ENCODE assay signal across 19 cellular contexts in genomic region chr2:230921806-230922595, GRCh38. TPM values are rescaled to one million over a fixed set of nuclear protein-coding genes. Genes with fewer than 3 reads are reported as not detected.
DNase-seq lines count a peak whose midpoint lies in the region; ATAC-seq and TF ChIP-seq lines count a peak whose summit lies in the region.
"Had no signal": no experiment of that assay in that cellular context is flagged by ENCODE, and none has a peak within 500 bp of the region (broad histone marks: within the 10 kb centered on the region; RNA-seq: fewer than 3 reads in every experiment).

No MANE protein-coding gene starts in this region.

- peak overlapping the region in 6 of 8 donors; percentile 6 to 60 (median 30) for H3K4me3 Mint-ChIP-seq in CD4-positive, alpha-beta memory T cell
- H3K4me3 Mint-ChIP-seq: neural crest cell had no signal

- peaks cover 25 to 53% (median 38%) of the 10 kb centered on the region in 4 donors for H3K4me1 Mint-ChIP-seq in CD4-positive, alpha-beta memory T cell

- intact Hi-C loops in CD4-positive, alpha-beta memory T cell (cut with micrococcal nuclease) = no loop called here

- H3K9me3 ChIP-seq in CD4-positive, alpha-beta memory T cell (ENCODE audit: control insufficient read depth in 1 of 2, low read length in 2 of 2) = no peaks in the 10 kb centered on the region
- H3K9me3 ChIP-seq in SK-N-SH = no peaks in the 10 kb centered on the region
- H3K9me3 ChIP-seq: BE2C, gastroesophageal sphincter, upper lobe of left lung had no signal

- CTCF ChIA-PET in CD4-positive, alpha-beta memory T cell (lab: Charles Lee; ENCODE audit: partially characterized antibody) = interaction anchor here (1.3 to 2.1 kb wide), 2 partner anchors 65 to 98 kb away, joined by 3 to 10 read pairs; no protein-coding TSS in a partner anchor
- CTCF ChIA-PET in SK-N-SH (lab: Yijun Ruan, JAX) = interaction anchor here (1.1 to 1.4 kb wide), 3 partner anchors 10 to 98 kb away, joined by 3 to 6 read pairs (median 3); no protein-coding TSS in a partner anchor

- peak overlapping the region in 2 of 7 donors; percentile 14 to 48 for H3K27ac Mint-ChIP-seq in CD4-positive, alpha-beta memory T cell

- no peaks in the 10 kb centered on the region for H3F3A ChIP-seq in SK-N-SH (replicated peaks; ENCODE audit: insufficient read depth)

- TF ChIP-seq EP300 in SK-N-SH (IDR thresholded peaks at IDR 0.05; ENCODE audit: borderline replicate concordance in 1 of 2, low read depth in 1 of 2, low read length in 1 of 2) = no peak

- DNase-seq in CD4-positive, alpha-beta memory T cell = no peak
- DNase-seq in activated CD8-positive, alpha-beta memory T cell treated with anti-CD3 and anti-CD28 coated beads, Interleukin-2, amount 50 U/mL, for 48 hours = peak; percentile 50
- DNase-seq in omental fat pad (ENCODE audit: low spot score) (peak; percentile 14), globus pallidus (ENCODE audit: low spot score) (no peak), NCI-H345 treated with DMSO at 0.1 percent for 48 hours (lab: John Stamatoyannopoulos, UW; ENCODE audit: unreplicated experiment) (no peak), SK-N-SH (no peak)
- DNase-seq: BE2C, DMS53, HCEC 1CT, mammary epithelial cell, NCI-H2171 treated with DMSO at 0.1 percent for 48 hours, upper lobe of left lung had no signal

- H3K4me1 ChIP-seq in CD4-positive, alpha-beta memory T cell (ENCODE audit: insufficient read depth, low read length) = peaks cover 24% of the 10 kb centered on the region
- no peaks in the 10 kb centered on the region for H3K4me1 ChIP-seq in SK-N-SH (ENCODE audit: control insufficient read depth in 1 of 2, insufficient read depth in 2 of 2, low read depth in 1 of 2, low read length in 1 of 2)
- H3K4me1 ChIP-seq: BE2C, gastroesophageal sphincter had no signal

- no peaks in the 10 kb centered on the region for H3K9me2 ChIP-seq in SK-N-SH

- H3K27me3 Mint-ChIP-seq in CD4-positive, alpha-beta memory T cell = peaks cover 2% of the 10 kb centered on the region in 2 donors

- ATAC-seq in omental fat pad (ENCODE audit: low FRiP score) = no peak
- ATAC-seq: gastroesophageal sphincter, Right ventricle myocardium inferior had no signal

- H3K79me2 ChIP-seq in SK-N-SH (ENCODE audit: insufficient read depth) = no peaks in the 10 kb centered on the region

- no peak overlapping the region for H3K9ac ChIP-seq in SK-N-SH

- H3K27ac ChIP-seq in CD4-positive, alpha-beta memory T cell (ENCODE audit: low read depth, low read length) = no peak overlapping the region
- H3K27ac ChIP-seq in SK-N-SH (ENCODE audit: low read depth in 2 of 2, low read length in 1 of 2) = no peak overlapping the region
- H3K27ac ChIP-seq: epithelial cell of prostate, gastroesophageal sphincter, upper lobe of left lung had no signal

- H3K9me3 Mint-ChIP-seq in CD4-positive, alpha-beta memory T cell = no peaks in the 10 kb centered on the region
- H3K9me3 Mint-ChIP-seq: IgD-negative memory B cell, neural crest cell had no signal

- H3K36me3 Mint-ChIP-seq in CD4-positive, alpha-beta memory T cell = no peaks in the 10 kb centered on the region
- H3K36me3 Mint-ChIP-seq: IgD-negative memory B cell had no signal

- H3K27me3 ChIP-seq in CD4-positive, alpha-beta memory T cell (ENCODE audit: insufficient read depth, low read length) = no peaks in the 10 kb centered on the region
- peaks cover 4% of the 10 kb centered on the region; the same call in 1 of the 2 replicates for H3K27me3 ChIP-seq in SK-N-SH (ENCODE audit: insufficient read depth)
- H3K27me3 ChIP-seq: upper lobe of left lung had no signal

- no peak for TF ChIP-seq RAD21 in SK-N-SH (IDR thresholded peaks at IDR 0.05; ENCODE audit: low read length)

- no peaks in the 10 kb centered on the region for H3K36me3 ChIP-seq in CD4-positive, alpha-beta memory T cell (ENCODE audit: insufficient read depth, low read length)
- no peaks in the 10 kb centered on the region for H3K36me3 ChIP-seq in SK-N-SH (replicated peaks in 1 of 2; ENCODE audit: control insufficient read depth in 1 of 2, insufficient read depth in 2 of 2, low read length in 1 of 2)
- H3K36me3 ChIP-seq: BE2C, gastroesophageal sphincter, upper lobe of left lung had no signal

- POLR2A ChIA-PET in CD4-positive, alpha-beta memory T cell (lab: Charles Lee; ENCODE audit: partially characterized antibody) = no interaction called here
- POLR2A ChIA-PET in SK-N-SH (lab: Yijun Ruan, JAX) = interaction anchor here (0.6 kb wide), 1 partner anchor 28 kb away, joined by 3 read pairs; no protein-coding TSS in a partner anchor

- 53% methylated on average over 11 of the region's 11 CpGs for WGBS in SK-N-SH (ENCODE audit: low lambda C conversion rate)

- H3K4me2 ChIP-seq in SK-N-SH = no peak overlapping the region

- peak; percentile 19 for TF ChIP-seq POLR2A in GM15510 (IDR thresholded peaks at IDR 0.05; ENCODE audit: borderline replicate concordance, extremely low read depth, insufficient read length)

- TF ChIP-seq CTCF in omental fat pad (IDR thresholded peaks at IDR 0.05) (no peak), SK-N-SH (IDR thresholded peaks at IDR 0.05) (no peak)

- no peaks in the 10 kb centered on the region for H4K20me1 ChIP-seq in SK-N-SH (ENCODE audit: insufficient read depth)

- no peak overlapping the region for H2AFZ ChIP-seq in SK-N-SH (ENCODE audit: low read depth)

- H3K4me3 ChIP-seq in CD4-positive, alpha-beta memory T cell (ENCODE audit: low read length in 2 of 2) = no peak overlapping the region
- no peak overlapping the region for H3K4me3 ChIP-seq in SK-N-SH (ENCODE audit: low read depth in 2 of 2, low read length in 1 of 2)
- H3K4me3 ChIP-seq: gastroesophageal sphincter, upper lobe of left lung had no signal

TF ChIP-seq in SK-N-SH, 30 proteins besides CTCF, POLR2A, EP300 and RAD21:
- TF ChIP-seq RXRA (IDR thresholded peaks at IDR 0.05; ENCODE audit: borderline replicate concordance, low read depth) (no peak), CHD2 (IDR thresholded peaks at IDR 0.05; ENCODE audit: low read length, partially characterized antibody) (no peak)
- TF ChIP-seq, protein P1, sequence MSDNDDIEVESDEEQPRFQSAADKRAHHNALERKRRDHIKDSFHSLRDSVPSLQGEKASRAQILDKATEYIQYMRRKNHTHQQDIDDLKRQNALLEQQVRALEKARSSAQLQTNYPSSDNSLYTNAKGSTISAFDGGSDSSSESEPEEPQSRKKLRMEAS (IDR thresholded peaks at IDR 0.05; ENCODE audit: low read depth) = no peak
TF ChIP-seq in SK-N-SH: peak in this region for 0.

RNA-seq across cellular contexts. Expression of gene GPR55, which starts 3.0 kb away (rescaled TPM):
- total RNA-seq in CD4-positive, alpha-beta memory T cell = 1 to 10 TPM; 8.1 to 8.3 TPM
- polyA plus RNA-seq in CD4-positive, alpha-beta memory T cell = 1 to 10 TPM in 1 of 2 donors, not detected in 1; 2.4 TPM
- total RNA-seq in omental fat pad = under 1 TPM in 2 of 4 donors, not detected in 2; 0.12 to 0.19 TPM
- polyA plus RNA-seq in SK-N-SH (2012; rRNA removed) = not detected in 2 replicates
- not detected in 2 replicates for polyA plus RNA-seq in SK-N-SH (2012; cell fraction: cytosol; rRNA removed)
- 0.02 and 0.04 TPM in 2 replicates for polyA plus RNA-seq in SK-N-SH (2012; cell fraction: nucleus; rRNA removed)
- total RNA-seq: chondrocyte, mammary epithelial cell, neural crest cell, Right ventricle myocardium inferior had no signal
- polyA plus RNA-seq: mammary epithelial cell had no signal

RNA-seq across cellular contexts. Expression of gene ITM2C, which starts 57.3 kb away (rescaled TPM):
- 10 to 100 TPM; 24.1 to 24.3 TPM for total RNA-seq in CD4-positive, alpha-beta memory T cell
- 10 to 100 TPM; 32.5 to 40.8 TPM for polyA plus RNA-seq in CD4-positive, alpha-beta memory T cell
- 10 to 100 TPM; 17.9 to 35.9 (median 28.8) TPM for total RNA-seq in omental fat pad
- 288 and 290 TPM in 2 replicates for polyA plus RNA-seq in SK-N-SH (2012; rRNA removed)
- polyA plus RNA-seq in SK-N-SH (2012; cell fraction: cytosol; rRNA removed) = 120 and 202 TPM in 2 replicates
- 97.8 and 154 TPM in 2 replicates for polyA plus RNA-seq in SK-N-SH (2012; cell fraction: nucleus; rRNA removed)

Comparison
In these comparisons a context has a peak if more than half of its experiments do, and no peak if none do; other contexts are left out.
1. DNase-seq: peak in activated CD8-positive, alpha-beta memory T cell treated with anti-CD3 and anti-CD28 coated beads, Interleukin-2, amount 50 U/mL, for 48 hours (single experiment) and omental fat pad (single experiment); none in CD4-positive, alpha-beta memory T cell (0 of 5), globus pallidus (single experiment), NCI-H345 treated with DMSO at 0.1 percent for 48 hours (single experiment) and SK-N-SH (single experiment).
2. RNA of gene GPR55, which starts 3.0 kb away (total RNA-seq): 8.1 to 8.3 TPM in CD4-positive, alpha-beta memory T cell; 0.12 to 0.19 TPM in omental fat pad; every median in the first group is over 4 times any median in the second.